In the genomic region with DNA sequence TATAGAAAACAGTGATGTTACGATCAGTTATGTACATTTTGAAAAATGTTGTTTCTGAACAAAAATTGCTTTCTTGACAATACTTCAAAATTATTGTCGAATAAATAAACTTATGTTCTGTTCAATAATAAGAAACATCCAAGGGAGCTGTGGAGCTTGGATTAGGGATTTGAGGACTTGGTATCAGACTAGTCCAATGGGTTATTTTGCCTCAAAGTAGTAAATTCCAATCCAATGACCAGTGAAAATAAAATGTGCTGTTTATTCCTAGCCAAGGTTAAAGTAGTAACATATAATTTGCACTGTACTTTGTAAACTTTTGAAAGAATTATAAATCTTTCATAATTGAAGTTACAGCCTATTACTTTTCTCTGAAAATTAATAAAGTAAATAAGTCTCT, we compare ENCODE assay signal across 20 cellular contexts.
A peak's percentile ranks its signal among the peaks of the same experiment; 100 is the strongest.
DNase-seq lines count a peak whose midpoint lies in the region; ATAC-seq, FAIRE-seq and TF ChIP-seq lines count a peak whose summit lies in the region.
"Had no signal": no experiment of that assay in that cellular context is flagged by ENCODE, and none has a peak within 500 bp of the region (broad histone marks: within the 10 kb centered on the region; RNA-seq: fewer than 3 reads in every experiment).

No MANE protein-coding gene starts in this region.

- in situ Hi-C loops in KBM-7 (cut with MboI; ENCODE audit: low pct_unique_long_range_greater_than_20kb, low sequenced_read_pairs): no loop called here

- no peaks in the 10 kb centered on the region for H3K9me3 ChIP-seq in pancreas
- H3K9me3 ChIP-seq: MG63 had no signal

- intact Hi-C loops in pancreas (cut with DNase I) (no loop called here), posterior cingulate gyrus (cut with DNase I) (no loop called here)

- peak; percentile 34 for FAIRE-seq in G401.6 (lab: Jason Lieb, UNC)
- peak; percentile 17 for FAIRE-seq in RCC 7860 (lab: Jason Lieb, UNC)
- peak; percentile 32 for FAIRE-seq in pancreas (lab: Jason Lieb, UNC)
- FAIRE-seq: H54 had no signal

- 77 to 91% methylated on average over 2 of the region's 2 CpGs for WGBS in pancreas, 2 donors

- no peak for ATAC-seq in pancreas

- DNase-seq in AG08395 (ENCODE audit: low spot score): peak; percentile 20
- DNase-seq in RCC 7860 (ENCODE audit: low spot score): no peak
- no peak for DNase-seq in pancreas
- DNase-seq in stimulated activated CD4-positive, alpha-beta T cell treated with anti-CD3 and anti-CD28 coated beads, Interleukin-2, amount 100 ng/mL, for 48 hours: no peak
- DNase-seq in posterior cingulate gyrus: no peak
- no peak for DNase-seq in NCI-H345 treated with DMSO at 0.1 percent for 48 hours (lab: John Stamatoyannopoulos, UW; ENCODE audit: unreplicated experiment)
- DNase-seq in KBM-7: no peak
- DNase-seq: GF-D8, Kasumi-1, MG63, NCI-H1105 treated with DMSO at 0.1 percent for 48 hours, NCI-H146, NCI-H2029, NCI-H510A, NCI-H69, SHP77 had no signal

- no peak overlapping the region for H3K27ac ChIP-seq in pancreas
- H3K27ac ChIP-seq: 22Rv1, RWPE1 had no signal

- no peak for TF ChIP-seq CTCF in pancreas (IDR thresholded peaks at IDR 0.05)

- H3K36me3 ChIP-seq in pancreas: no peaks in the 10 kb centered on the region
- H3K36me3 ChIP-seq: MG63 had no signal

- H3K27me3 ChIP-seq in pancreas: no peaks in the 10 kb centered on the region
- H3K27me3 ChIP-seq: MG63 had no signal

- no peaks in the 10 kb centered on the region for H3K4me1 ChIP-seq in pancreas

- H3K4me3 ChIP-seq in pancreas: no peak overlapping the region
- H3K4me3 ChIP-seq: MG63 had no signal
